Comparison of ENCODE assay signal across 1 cellular context in the genomic region with DNA sequence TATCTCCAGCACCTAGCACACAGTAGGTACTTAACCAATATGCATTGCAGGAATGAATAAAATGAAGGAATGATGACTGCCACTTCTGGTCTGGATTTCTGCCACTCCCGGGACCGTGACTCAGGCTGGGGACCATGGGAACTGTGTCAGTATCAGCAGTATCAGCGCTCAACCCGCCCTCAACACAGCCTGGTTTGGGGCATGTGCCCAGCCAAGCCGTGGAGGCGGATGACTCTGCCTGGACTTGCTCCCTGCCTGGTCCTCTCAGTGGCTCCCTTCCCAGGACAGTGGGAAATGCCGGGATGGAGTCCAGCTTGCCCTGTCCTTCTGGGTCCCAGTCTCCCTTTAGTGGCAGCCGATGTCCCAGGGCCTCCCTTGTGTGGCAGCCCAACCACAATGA.
TF ChIP-seq lines count a peak whose summit lies in the region.

No MANE protein-coding gene starts in this region.

TF ChIP-seq in K562, 482 proteins besides CTCF, POLR2A, EP300 and RAD21 (continued from another document):
- no peak for TF ChIP-seq POLR3G (IDR thresholded peaks at IDR 0.05; ENCODE audit: extremely low read depth, insufficient read length, insufficient replicate concordance)
- TF ChIP-seq, protein P1, sequence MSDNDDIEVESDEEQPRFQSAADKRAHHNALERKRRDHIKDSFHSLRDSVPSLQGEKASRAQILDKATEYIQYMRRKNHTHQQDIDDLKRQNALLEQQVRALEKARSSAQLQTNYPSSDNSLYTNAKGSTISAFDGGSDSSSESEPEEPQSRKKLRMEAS (CRISPR knock-in tag; IDR thresholded peaks at IDR 0.05) = no peak
- TF ChIP-seq, protein P2, sequence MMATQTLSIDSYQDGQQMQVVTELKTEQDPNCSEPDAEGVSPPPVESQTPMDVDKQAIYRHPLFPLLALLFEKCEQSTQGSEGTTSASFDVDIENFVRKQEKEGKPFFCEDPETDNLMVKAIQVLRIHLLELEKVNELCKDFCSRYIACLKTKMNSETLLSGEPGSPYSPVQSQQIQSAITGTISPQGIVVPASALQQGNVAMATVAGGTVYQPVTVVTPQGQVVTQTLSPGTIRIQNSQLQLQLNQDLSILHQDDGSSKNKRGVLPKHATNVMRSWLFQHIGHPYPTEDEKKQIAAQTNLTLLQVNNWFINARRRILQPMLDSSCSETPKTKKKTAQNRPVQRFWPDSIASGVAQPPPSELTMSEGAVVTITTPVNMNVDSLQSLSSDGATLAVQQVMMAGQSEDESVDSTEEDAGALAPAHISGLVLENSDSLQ (IDR thresholded peaks at IDR 0.05) = peak; percentile 64
- no peak for TF ChIP-seq TEAD2 (tag; IDR thresholded peaks at IDR 0.05)
- no peak for TF ChIP-seq PHTF2 (CRISPR knock-in tag; IDR thresholded peaks at IDR 0.05)
- TF ChIP-seq BHLHE40 (IDR thresholded peaks at IDR 0.05; ENCODE audit: low read length) = peak; percentile 40; the same call in 1 of the 2 replicates
- peak; percentile 87 for TF ChIP-seq ZKSCAN1 (IDR thresholded peaks at IDR 0.05; ENCODE audit: low read depth, low read length)
- TF ChIP-seq C11orf30 (IDR thresholded peaks at IDR 0.05; ENCODE audit: low read depth) = 0 out of 2 replicates have a peak, but pooled peaks have one; percentile 19
- peak; percentile 73 to 79 for TF ChIP-seq NRF1 (conservative IDR thresholded peaks at IDR 0.05 in 1 of 2, IDR thresholded peaks at IDR 0.05 in 1 of 2)
- no peak for TF ChIP-seq SMARCE1 (IDR thresholded peaks at IDR 0.05)
